Comparison of ENCODE assay signal across 1 cellular context in genomic region chr17:35171834-35172233, GRCh38.
A peak's percentile ranks its signal among the peaks of the same experiment; 100 is the strongest.
TF ChIP-seq lines count a peak whose summit lies in the region.

No MANE protein-coding gene starts in this region.

TF ChIP-seq in GM12878, 131 proteins besides CTCF, POLR2A, EP300 and RAD21:
- TF ChIP-seq ATF3 (IDR thresholded peaks at IDR 0.05; ENCODE audit: borderline replicate concordance, extremely low read depth, low read depth, low read length) (no peak), ATF7 (IDR thresholded peaks at IDR 0.05; ENCODE audit: low read depth) (peak; percentile 79)
